In genomic region chr5:128274441-128274840, GRCh38 we compare ENCODE assay signal across 22 cellular contexts.
"Had no signal": no experiment of that assay in that cellular context is flagged by ENCODE, and none has a peak within 500 bp of the region (broad histone marks: within the 10 kb centered on the region; RNA-seq: fewer than 3 reads in every experiment).

No MANE protein-coding gene starts in this region.

- H3K4me3 Mint-ChIP-seq: activated CD8-positive, alpha-beta T cell treated with anti-CD3 and anti-CD28 coated beads, Interleukin-2, amount 10 ng/mL, durations not matched to agents 7 days and 5 days; activated naive CD4-positive, alpha-beta T cell treated with anti-CD3 and anti-CD28 coated beads, Interleukin-2, amount 50 U/mL, for 24 hours; activated T-cell treated with anti-CD3 and anti-CD28 coated beads, Interleukin-2, amount 50 U/mL, for 24 hours; activated T-helper 1 cell treated with anti-CD3 and anti-CD28 coated beads, Interleukin-12 subunit alpha, Interleukin-12 subunit beta, Interleukin-2, Interleukin-4 antibody, amounts not matched to agents 30 ng/mL and 10 ng/mL and 1 ng/mL, durations not matched to agents 14 hours and 24 hours and 36 hours; T-helper 1 cell treated with Interleukin-12 subunit alpha and Interleukin-12 subunit beta and Interleukin-4 antibody, amounts not matched to agents 30 μg/mL and 1 μg/mL, for 36 hours; WTC11 had no signal

- H3K36me3 Mint-ChIP-seq: activated naive CD4-positive, alpha-beta T cell treated with anti-CD3 and anti-CD28 coated beads, Interleukin-2, amount 50 U/mL, for 24 hours had no signal

- H3K27me3 ChIP-seq: body of pancreas had no signal

- ATAC-seq: activated CD8-positive, alpha-beta T cell treated with anti-CD3 and anti-CD28 coated beads, Interleukin-2, amount 10 ng/mL, durations not matched to agents 7 days and 5 days; body of pancreas; WTC11 had no signal

- H3K4me3 ChIP-seq: body of pancreas, PC-9 had no signal

- H3K9me3 Mint-ChIP-seq: activated naive CD4-positive, alpha-beta T cell treated with anti-CD3 and anti-CD28 coated beads, Interleukin-2, amount 50 U/mL, for 24 hours; activated T-cell treated with anti-CD3 and anti-CD28 coated beads, Interleukin-2, amount 50 U/mL, for 24 hours; activated T-helper 1 cell treated with anti-CD3 and anti-CD28 coated beads, Interleukin-12 subunit alpha, Interleukin-12 subunit beta, Interleukin-2, Interleukin-4 antibody, amounts not matched to agents 30 ng/mL and 10 ng/mL and 1 ng/mL, durations not matched to agents 14 hours and 24 hours and 36 hours; T-helper 1 cell treated with Interleukin-12 subunit alpha and Interleukin-12 subunit beta and Interleukin-4 antibody, amounts not matched to agents 30 μg/mL and 1 μg/mL, for 36 hours; WTC11 had no signal

- H3K27me3 Mint-ChIP-seq: activated T-cell treated with anti-CD3 and anti-CD28 coated beads, Interleukin-2, amount 50 U/mL, for 24 hours had no signal

- H3K27ac ChIP-seq: body of pancreas, PC-9 had no signal

- H3K27ac Mint-ChIP-seq: activated CD8-positive, alpha-beta T cell treated with anti-CD3 and anti-CD28 coated beads, Interleukin-2, amount 10 ng/mL, durations not matched to agents 7 days and 5 days; activated naive CD4-positive, alpha-beta T cell treated with anti-CD3 and anti-CD28 coated beads, Interleukin-2, amount 50 U/mL, for 24 hours; activated T-cell treated with anti-CD3 and anti-CD28 coated beads, Interleukin-2, amount 50 U/mL, for 24 hours; activated T-helper 1 cell treated with anti-CD3 and anti-CD28 coated beads, Interleukin-12 subunit alpha, Interleukin-12 subunit beta, Interleukin-2, Interleukin-4 antibody, amounts not matched to agents 30 ng/mL and 10 ng/mL and 1 ng/mL, durations not matched to agents 14 hours and 24 hours and 36 hours; T-helper 1 cell treated with Interleukin-12 subunit alpha and Interleukin-12 subunit beta and Interleukin-4 antibody, amounts not matched to agents 30 μg/mL and 1 μg/mL, for 36 hours; WTC11 had no signal

- H3K4me1 Mint-ChIP-seq: activated naive CD4-positive, alpha-beta T cell treated with anti-CD3 and anti-CD28 coated beads, Interleukin-2, amount 50 U/mL, for 24 hours had no signal

- DNase-seq: activated CD4-positive, alpha-beta T cell treated with anti-CD3 and anti-CD28 coated beads for 48 hours; activated CD4-positive, alpha-beta T cell treated with anti-CD3 and anti-CD28 coated beads, Interleukin-2, amount 50 U/mL, for 4 hours; activated CD4-positive, CD25-positive, alpha-beta regulatory T cell treated with anti-CD3 and anti-CD28 coated beads, Interleukin-2, amount 50 U/mL, for 72 hours; activated CD8-positive, alpha-beta memory T cell treated with anti-CD3 and anti-CD28 coated beads, Interleukin-2, amount 50 U/mL, for 48 hours; activated CD8-positive, alpha-beta T cell treated with anti-CD3 and anti-CD28 coated beads, Interleukin-2, amount 10 ng/mL, durations not matched to agents 7 days and 5 days; activated effector memory CD4-positive, alpha-beta T cell treated with Interleukin-2 at 50 U/mL for 16 hours; activated naive CD4-positive, alpha-beta T cell; activated T-cell treated with anti-CD3 and anti-CD28 coated beads, Interleukin-2, amount 50 U/mL, for 24 hours; aorta; body of pancreas; Kasumi-1; KBM-7; NCI-H1048; NCI-H187; NCI-H2107; NCI-H510A treated with DMSO at 0.1 percent for 48 hours; PC-9; SHP77 treated with DMSO at 0.1 percent for 48 hours had no signal
